Comparison of ENCODE assay signal across 1 cellular context in genomic region chrX:53686151-53686885, GRCh38.
TF ChIP-seq lines count a peak whose summit lies in the region.

Gene HUWE1 (minus strand): TSS chrX:53686719. CDS start chrX:53654107, 32,612 bp downstream.

TF ChIP-seq in HEK293, 187 proteins besides CTCF, POLR2A, EP300 and RAD21 (continued from another document and continues in another):
- TF ChIP-seq PBX3 (CRISPR knock-in tag; IDR thresholded peaks at IDR 0.05) (peak; percentile 59; the same call in 1 of the 2 replicates), ZNF174 (tag by site-specific recombination; IDR thresholded peaks at IDR 0.05) (no peak), GLI4 (tag by site-specific recombination; IDR thresholded peaks at IDR 0.05) (0 out of 2 replicates have a peak, but pooled peaks have one; percentile 51), ZNF624 (tag by site-specific recombination; IDR thresholded peaks at IDR 0.05) (no peak), ZNF202 (tag by site-specific recombination; IDR thresholded peaks at IDR 0.05; ENCODE audit: borderline replicate concordance) (no peak; the same call in 1 of the 2 replicates), ZNF629 (tag by site-specific recombination; IDR thresholded peaks at IDR 0.05) (peak; percentile 63; the same call in 1 of the 2 replicates), ZNF138 (tag by site-specific recombination; IDR thresholded peaks at IDR 0.05; ENCODE audit: borderline replicate concordance) (no peak), OSR2 (tag by site-specific recombination; IDR thresholded peaks at IDR 0.05) (peak; percentile 41; the same call in 1 of the 2 replicates), ZNF596 (tag by site-specific recombination; IDR thresholded peaks at IDR 0.05) (no peak), ZSCAN30 (tag by site-specific recombination; IDR thresholded peaks at IDR 0.05) (peak; percentile 90), ZFP3 (tag by site-specific recombination; IDR thresholded peaks at IDR 0.05; ENCODE audit: low read depth) (no peak), ZNF16 (tag by site-specific recombination; IDR thresholded peaks at IDR 0.05; ENCODE audit: low read depth) (no peak), ZNF449 (tag by site-specific recombination; IDR thresholded peaks at IDR 0.05) (no peak), ZNF529 (tag by site-specific recombination; IDR thresholded peaks at IDR 0.05; ENCODE audit: insufficient replicate concordance) (no peak), SALL2 (tag by site-specific recombination; IDR thresholded peaks at IDR 0.05; ENCODE audit: borderline replicate concordance) (no peak), KLF10 (tag by site-specific recombination; IDR thresholded peaks at IDR 0.05) (peak; percentile 67), FEZF1 (tag by site-specific recombination; IDR thresholded peaks at IDR 0.05) (no peak), ZNF792 (tag by site-specific recombination; IDR thresholded peaks at IDR 0.05) (peak; percentile 34; the same call in 1 of the 2 replicates), ZBTB11 (tag by site-specific recombination; conservative IDR thresholded peaks at IDR 0.05; ENCODE audit: low read depth) (no peak; the same call in 1 of the 2 replicates), ZNF280D (tag by site-specific recombination; IDR thresholded peaks at IDR 0.05) (0 out of 2 replicates have a peak, but pooled peaks have one; percentile 41), SCRT2 (tag by site-specific recombination; IDR thresholded peaks at IDR 0.05) (no peak), ZNF433 (tag by site-specific recombination; IDR thresholded peaks at IDR 0.05; ENCODE audit: low read depth) (no peak), ZNF112 (tag by site-specific recombination; IDR thresholded peaks at IDR 0.05) (no peak), ZNF341 (tag by site-specific recombination; IDR thresholded peaks at IDR 0.05; ENCODE audit: low read depth) (no peak), ZNF768 (tag by site-specific recombination; IDR thresholded peaks at IDR 0.05) (no peak), ZNF639 (tag by site-specific recombination; IDR thresholded peaks at IDR 0.05) (no peak), ZNF302 (tag by site-specific recombination; IDR thresholded peaks at IDR 0.05; ENCODE audit: low read depth) (no peak), ZNF311 (tag by site-specific recombination; IDR thresholded peaks at IDR 0.05; ENCODE audit: borderline replicate concordance) (no peak), ZFP37 (tag by site-specific recombination; IDR thresholded peaks at IDR 0.05) (peak; percentile 66; the same call in 1 of the 2 replicates), ZNF10 (tag by site-specific recombination; IDR thresholded peaks at IDR 0.05) (no peak), ZSCAN16 (tag by site-specific recombination; IDR thresholded peaks at IDR 0.05) (no peak), REST (tag by site-specific recombination; IDR thresholded peaks at IDR 0.05) (0 out of 2 replicates have a peak, but pooled peaks have one; percentile 17), RBAK (tag by site-specific recombination; IDR thresholded peaks at IDR 0.05) (no peak), YY2 (tag by site-specific recombination; IDR thresholded peaks at IDR 0.05) (no peak), ZNF140 (tag by site-specific recombination; IDR thresholded peaks at IDR 0.05) (no peak), ZNF692 (tag by site-specific recombination; IDR thresholded peaks at IDR 0.05) (peak; percentile 80), ZNF266 (tag by site-specific recombination; IDR thresholded peaks at IDR 0.05; ENCODE audit: low read depth) (no peak), ZNF48 (tag by site-specific recombination; IDR thresholded peaks at IDR 0.05) (no peak), EGR2 (tag by site-specific recombination; IDR thresholded peaks at IDR 0.05; ENCODE audit: low read depth) (peak; percentile 57; the same call in 1 of the 2 replicates), ZNF398 (tag by site-specific recombination; IDR thresholded peaks at IDR 0.05) (peak; percentile 93), ZBTB6 (tag by site-specific recombination; IDR thresholded peaks at IDR 0.05) (peak; percentile 76; the same call in 1 of the 2 replicates), ZNF530 (tag by site-specific recombination; IDR thresholded peaks at IDR 0.05; ENCODE audit: low read depth) (no peak), TRIM28 (IDR thresholded peaks at IDR 0.05; ENCODE audit: borderline replicate concordance, low read length) (no peak), ZNF791 (tag by site-specific recombination; IDR thresholded peaks at IDR 0.05) (no peak)
